25 cellular contexts compared by ENCODE assay signal in genomic region chr2:174668075-174668474, GRCh38.
DNase-seq lines count a peak whose midpoint lies in the region; ATAC-seq and TF ChIP-seq lines count a peak whose summit lies in the region.
"Had no signal": no experiment of that assay in that cellular context is flagged by ENCODE, and none has a peak within 500 bp of the region (broad histone marks: within the 10 kb centered on the region; RNA-seq: fewer than 3 reads in every experiment).

No MANE protein-coding gene starts in this region.

- H3K4me1 ChIP-seq in mesendoderm (ENCODE audit: control insufficient read depth, low read depth, low read length) = peaks cover 8% of the 10 kb centered on the region
- peaks cover 34% of the 10 kb centered on the region for H3K4me1 ChIP-seq in smooth muscle cell (ENCODE audit: low read depth)

- H3K27me3 Mint-ChIP-seq in activated CD8-positive, alpha-beta T cell treated with anti-CD3 and anti-CD28 coated beads for 36 hours = no peaks in the 10 kb centered on the region
- H3K27me3 Mint-ChIP-seq: activated T-cell treated with anti-CD3 and anti-CD28 coated beads, Interleukin-2, amount 50 U/mL, for 24 hours had no signal

- intact Hi-C loops in activated CD8-positive, alpha-beta T cell treated with anti-CD3 and anti-CD28 coated beads for 36 hours (cut with micrococcal nuclease) = no loop called here

- H3K27ac Mint-ChIP-seq in activated CD8-positive, alpha-beta T cell treated with anti-CD3 and anti-CD28 coated beads for 36 hours = peak overlapping the region; percentile 51
- H3K27ac Mint-ChIP-seq: activated T-cell treated with anti-CD3 and anti-CD28 coated beads, Interleukin-2, amount 50 U/mL, for 24 hours; T-helper 2 cell treated with Interferon-gamma antibody and Interleukin-4, amounts not matched to agents 5 μg/mL and 100 μg/mL, for 36 hours had no signal

- peaks cover 17% of the 10 kb centered on the region for H3K9me3 Mint-ChIP-seq in activated CD8-positive, alpha-beta T cell treated with anti-CD3 and anti-CD28 coated beads for 36 hours

- H3K4me3 ChIP-seq in HL-60 (replicated peaks; ENCODE audit: insufficient read depth, low read length) (no peak overlapping the region), mesendoderm (ENCODE audit: low read length) (no peak overlapping the region), smooth muscle cell (no peak overlapping the region)
- H3K4me3 ChIP-seq: breast epithelium, heart left ventricle, lung had no signal

- no peaks in the 10 kb centered on the region for H3K9me3 ChIP-seq in smooth muscle cell (replicated peaks; ENCODE audit: low read depth)

- no peak overlapping the region for H2BK15ac ChIP-seq in mesendoderm (replicated peaks; ENCODE audit: low read depth)

- ATAC-seq in activated CD8-positive, alpha-beta T cell treated with anti-CD3 and anti-CD28 coated beads for 36 hours = no peak
- ATAC-seq in GM21390 (IDR thresholded peaks at IDR 0.05; ENCODE audit: unreplicated experiment) (no peak), GM21447 (IDR thresholded peaks at IDR 0.05; ENCODE audit: unreplicated experiment) (no peak)
- ATAC-seq: esophagus mucosa, HCT116 had no signal

- peak overlapping the region; percentile 3 for H3K56ac ChIP-seq in mesendoderm (ENCODE audit: low read length)

- H3K27ac ChIP-seq in HL-60 (replicated peaks) (peak overlapping the region; percentile 85), mesendoderm (ENCODE audit: low read depth, low read length) (no peak overlapping the region), smooth muscle cell (ENCODE audit: low read depth) (peak overlapping the region; percentile 65)
- H3K27ac ChIP-seq: VCaP had no signal

- H3K18ac ChIP-seq in mesendoderm (ENCODE audit: low read length) = peak overlapping the region; percentile 76

- no peak overlapping the region for H3K23ac ChIP-seq in mesendoderm (ENCODE audit: low read length)

- POLR2A ChIA-PET in activated CD8-positive, alpha-beta T cell treated with anti-CD3 and anti-CD28 coated beads for 36 hours (lab: Charles Lee) = interaction anchor here (0.6 to 2.4 kb wide), 6 partner anchors 10 to 76 kb away, joined by 3 to 12 read pairs (median 4); no protein-coding TSS in a partner anchor

- H3K4me3 Mint-ChIP-seq in activated CD8-positive, alpha-beta T cell treated with anti-CD3 and anti-CD28 coated beads for 36 hours = no peak overlapping the region
- H3K4me3 Mint-ChIP-seq: activated T-cell treated with anti-CD3 and anti-CD28 coated beads, Interleukin-2, amount 50 U/mL, for 24 hours; T-helper 2 cell treated with Interferon-gamma antibody and Interleukin-4, amounts not matched to agents 5 μg/mL and 100 μg/mL, for 36 hours had no signal

- no peak overlapping the region for H3K4ac ChIP-seq in mesendoderm (ENCODE audit: low read depth, low read length)

- DNase-seq in HL-60 (ENCODE audit: low read depth in 1 of 2, low spot score in 1 of 2) = no peak
- DNase-seq in activated CD8-positive, alpha-beta T cell treated with anti-CD3 and anti-CD28 coated beads for 36 hours = no peak
- DNase-seq in mesendoderm = no peak
- no peak for DNase-seq in smooth muscle cell (lab: John Stamatoyannopoulos, UW; ENCODE audit: unreplicated experiment)
- DNase-seq in foreskin melanocyte = no peak
- DNase-seq: activated CD4-positive, alpha-beta T cell treated with anti-CD3 and anti-CD28 coated beads for 48 hours; activated naive CD4-positive, alpha-beta T cell; activated T-cell treated with anti-CD3 and anti-CD28 coated beads, Interleukin-2, amount 50 U/mL, for 24 hours; Calu3; DMS79 treated with DMSO at 0.1 percent for 48 hours; effector memory CD4-positive, alpha-beta T cell; foreskin fibroblast; KG1; NCI-H1436 treated with DMSO at 0.1 percent for 48 hours; stimulated activated CD4-positive, alpha-beta T cell treated with anti-CD3 and anti-CD28 coated beads, Interleukin-1b, Interleukin-23, amount 100 ng/mL, for 48 hours; stimulated activated CD8-positive, alpha-beta memory T cell treated with anti-CD3 and anti-CD28 coated beads, Interleukin-4, amount 100 ng/mL, for 48 hours had no signal

- peaks cover 16% of the 10 kb centered on the region for H3F3A ChIP-seq in smooth muscle cell (ENCODE audit: low read depth)

- H2AFZ ChIP-seq in smooth muscle cell (ENCODE audit: low read depth) = no peak overlapping the region

- no CpG with 5 or more reads among the region's 7 CpGs for WGBS in mesendoderm (ENCODE audit: extremely low coverage, insufficient coverage, low lambda C conversion rate)
- WGBS in smooth muscle cell (ENCODE audit: low lambda C conversion rate) = 60% methylated on average over 7 of the region's 7 CpGs

- no peak for TF ChIP-seq CTCF in HL-60 (IDR thresholded peaks at IDR 0.05; ENCODE audit: insufficient read depth, low read length)
- no peak for TF ChIP-seq CTCF in activated CD8-positive, alpha-beta T cell treated with anti-CD3 and anti-CD28 coated beads for 36 hours (IDR thresholded peaks at IDR 0.05)
- TF ChIP-seq CTCF in smooth muscle cell (IDR thresholded peaks at IDR 0.05; ENCODE audit: borderline replicate concordance, insufficient read depth, poor library complexity, severe bottlenecking) = no peak

- H2BK120ac ChIP-seq in mesendoderm (ENCODE audit: low read depth, low read length) = no peak overlapping the region

- no peak overlapping the region for H2AK5ac ChIP-seq in mesendoderm (ENCODE audit: low read length)

- H3K27me3 ChIP-seq in HL-60 (ENCODE audit: insufficient read depth, poor library complexity, severe bottlenecking) (no peaks in the 10 kb centered on the region), mesendoderm (ENCODE audit: insufficient read depth, low read length, poor library complexity) (no peaks in the 10 kb centered on the region), smooth muscle cell (ENCODE audit: low read depth) (no peaks in the 10 kb centered on the region)
- H3K27me3 ChIP-seq: breast epithelium, heart left ventricle had no signal

- H3K4me1 Mint-ChIP-seq in activated CD8-positive, alpha-beta T cell treated with anti-CD3 and anti-CD28 coated beads for 36 hours (ENCODE audit: low read depth) = peaks cover 30% of the 10 kb centered on the region

- H3K36me3 ChIP-seq in mesendoderm (ENCODE audit: control insufficient read depth, insufficient read depth, low read length) = peaks cover 5% of the 10 kb centered on the region
- H3K36me3 ChIP-seq in smooth muscle cell (ENCODE audit: low read depth) = peaks cover 2% of the 10 kb centered on the region
- H3K36me3 ChIP-seq: breast epithelium had no signal

- H3K4me2 ChIP-seq in mesendoderm (ENCODE audit: low read length) = no peak overlapping the region
- peak overlapping the region; percentile 29 for H3K4me2 ChIP-seq in smooth muscle cell

- peaks cover 13% of the 10 kb centered on the region for H3K79me1 ChIP-seq in mesendoderm (ENCODE audit: low read length)

- no peak overlapping the region for H4K5ac ChIP-seq in mesendoderm (ENCODE audit: low read length)

- peaks cover 37% of the 10 kb centered on the region for H4K20me1 ChIP-seq in smooth muscle cell (ENCODE audit: low read depth)

- H4K8ac ChIP-seq in mesendoderm (ENCODE audit: low read depth, low read length) = no peak overlapping the region

- H3K79me2 ChIP-seq in mesendoderm (ENCODE audit: control insufficient read depth, insufficient read depth, low read length) (no peaks in the 10 kb centered on the region), smooth muscle cell (ENCODE audit: low read depth) (peaks cover 46% of the 10 kb centered on the region)

- H3K9ac ChIP-seq in mesendoderm (ENCODE audit: low read length) (peak overlapping the region; percentile 0), smooth muscle cell (ENCODE audit: low read depth) (no peak overlapping the region)

- no peak overlapping the region for H2BK5ac ChIP-seq in mesendoderm (ENCODE audit: low read length)

- H3K36me3 Mint-ChIP-seq in activated CD8-positive, alpha-beta T cell treated with anti-CD3 and anti-CD28 coated beads for 36 hours (ENCODE audit: low read depth) = peaks cover 16% of the 10 kb centered on the region

- CTCF ChIA-PET in activated CD8-positive, alpha-beta T cell treated with anti-CD3 and anti-CD28 coated beads for 36 hours (lab: Charles Lee) = interaction anchor here (0.9 to 1.5 kb wide), 5 partner anchors 19 to 90 kb away, joined by 3 to 5 read pairs (median 4); no protein-coding TSS in a partner anchor
